In genomic region chr5:172769598-172770373, GRCh38 we compare ENCODE assay signal across 8 cellular contexts. TPM values are rescaled to one million over a fixed set of nuclear protein-coding genes. Genes with fewer than 3 reads are reported as not detected.
A peak's percentile ranks its signal among the peaks of the same experiment; 100 is the strongest.
DNase-seq lines count a peak whose midpoint lies in the region; ATAC-seq and TF ChIP-seq lines count a peak whose summit lies in the region.

No MANE protein-coding gene starts in this region.

- H3K27me3 ChIP-seq in neural progenitor cell, result peaks cover 50% of the 10 kb centered on the region

- H3K9me3 ChIP-seq in neural progenitor cell (ENCODE audit: low read depth), result no peaks in the 10 kb centered on the region

- H3K4me3 Mint-ChIP-seq in activated CD4-positive, alpha-beta T cell treated with anti-CD3 and anti-CD28 coated beads for 36 hours, result peak overlapping the region; percentile 82
- peak overlapping the region; percentile 98 for H3K4me3 Mint-ChIP-seq in neural progenitor cell

- no peak for TF ChIP-seq CTCF in VCaP (conservative IDR thresholded peaks at IDR 0.05)
- no peak for TF ChIP-seq CTCF in neural progenitor cell (IDR thresholded peaks at IDR 0.05)

- POLR2A ChIA-PET in activated CD4-positive, alpha-beta T cell treated with anti-CD3 and anti-CD28 coated beads for 36 hours (lab: Charles Lee), result interaction anchor here (0.7 to 3.1 kb wide), 3 partner anchors 13 to 38 kb away, joined by 3 to 19 read pairs (median 4); no protein-coding TSS in a partner anchor

- no peak for ATAC-seq in activated CD4-positive, alpha-beta T cell treated with anti-CD3 and anti-CD28 coated beads for 36 hours
- ATAC-seq in GM18498 (IDR thresholded peaks at IDR 0.05; ENCODE audit: unreplicated experiment) (no peak), HG03442 (IDR thresholded peaks at IDR 0.05; ENCODE audit: unreplicated experiment) (no peak)

- H3K36me3 Mint-ChIP-seq in activated CD4-positive, alpha-beta T cell treated with anti-CD3 and anti-CD28 coated beads for 36 hours (ENCODE audit: low read depth), result peaks cover 23% of the 10 kb centered on the region
- H3K36me3 Mint-ChIP-seq in neural progenitor cell, result peaks cover 16% of the 10 kb centered on the region

- no peaks in the 10 kb centered on the region for H3K79me2 ChIP-seq in neural progenitor cell (ENCODE audit: low read depth)

- no peaks in the 10 kb centered on the region for H3K36me3 ChIP-seq in neural progenitor cell

- peaks cover 6% of the 10 kb centered on the region for H3K4me1 ChIP-seq in neural progenitor cell

- H3K9ac ChIP-seq in neural progenitor cell, result no peak overlapping the region

- no peaks in the 10 kb centered on the region for H3K9me3 Mint-ChIP-seq in activated CD4-positive, alpha-beta T cell treated with anti-CD3 and anti-CD28 coated beads for 36 hours (ENCODE audit: low read depth)
- H3K9me3 Mint-ChIP-seq in neural progenitor cell, result peaks cover 3% of the 10 kb centered on the region

- peaks cover 72% of the 10 kb centered on the region for H3K4me1 Mint-ChIP-seq in activated CD4-positive, alpha-beta T cell treated with anti-CD3 and anti-CD28 coated beads for 36 hours
- peaks cover 60% of the 10 kb centered on the region for H3K4me1 Mint-ChIP-seq in neural progenitor cell

- peak overlapping the region; percentile 62 for H3K4me3 ChIP-seq in neural progenitor cell

- H3K27me3 Mint-ChIP-seq in activated CD4-positive, alpha-beta T cell treated with anti-CD3 and anti-CD28 coated beads for 36 hours, result no peaks in the 10 kb centered on the region
- peaks cover 8% of the 10 kb centered on the region for H3K27me3 Mint-ChIP-seq in neural progenitor cell (ENCODE audit: insufficient read depth, low read depth)

- H2AFZ ChIP-seq in neural progenitor cell (replicated peaks), result peak overlapping the region; percentile 45

- H3F3A ChIP-seq in neural progenitor cell (ENCODE audit: low read depth), result peaks cover 29% of the 10 kb centered on the region

- no peak for DNase-seq in activated CD4-positive, alpha-beta T cell treated with anti-CD3 and anti-CD28 coated beads for 36 hours
- DNase-seq in activated CD4-positive, alpha-beta T cell treated with anti-CD3 and anti-CD28 coated beads for 1 hour, result no peak
- DNase-seq in fibroblast of peridontal ligament (ENCODE audit: extremely low read depth) (peak; percentile 65), neural progenitor cell (ENCODE audit: low spot score) (peak; percentile 30), DMS79 (lab: John Stamatoyannopoulos, UW) (no peak)

- peak overlapping the region; percentile 53 for H3K27ac Mint-ChIP-seq in activated CD4-positive, alpha-beta T cell treated with anti-CD3 and anti-CD28 coated beads for 36 hours
- peak overlapping the region; percentile 94 for H3K27ac Mint-ChIP-seq in neural progenitor cell

- intact Hi-C loops in activated CD4-positive, alpha-beta T cell treated with anti-CD3 and anti-CD28 coated beads for 36 hours (cut with DNase I, micrococcal nuclease), result loop anchor here in 1 of 2 experiments (1.0 to 10.0 kb wide), 10 partner anchors 163 to 1382 kb away; partner anchors contain the start of genes BNIP1, CPEB4, CREBRF and FBXW11

- H3K4me2 ChIP-seq in neural progenitor cell, result peak overlapping the region; percentile 96

- CTCF ChIA-PET in activated CD4-positive, alpha-beta T cell treated with anti-CD3 and anti-CD28 coated beads for 36 hours (lab: Charles Lee), result interaction anchor here (0.7 to 1.0 kb wide), 2 partner anchors 9 to 162 kb away, joined by 3 to 4 read pairs; no protein-coding TSS in a partner anchor

- H4K20me1 ChIP-seq in neural progenitor cell (ENCODE audit: low read depth), result peaks cover 9% of the 10 kb centered on the region

- H3K27ac ChIP-seq in VCaP (peak overlapping the region; percentile 88), neural progenitor cell (no peak overlapping the region)

RNA-seq across cellular contexts. Expression of gene DUSP1, which starts 1.2 kb away (rescaled TPM):
- 1 to 10 TPM; 6.7 to 7.4 TPM for total RNA-seq in activated CD4-positive, alpha-beta T cell treated with anti-CD3 and anti-CD28 coated beads for 36 hours
- total RNA-seq in neural progenitor cell (ENCODE audit: low replicate concordance), result 4.2 and 12.8 TPM in 2 replicates

Comparison
In these comparisons a context has a peak if more than half of its experiments do, and no peak if none do; other contexts are left out.
1. DNase-seq: peak in fibroblast of peridontal ligament (single experiment) and neural progenitor cell (single experiment); none in activated CD4-positive, alpha-beta T cell treated with anti-CD3 and anti-CD28 coated beads for 36 hours (single experiment), activated CD4-positive, alpha-beta T cell treated with anti-CD3 and anti-CD28 coated beads for 1 hour (single experiment) and DMS79 (single experiment).